14 cellular contexts compared by ENCODE assay signal in the genomic region with DNA sequence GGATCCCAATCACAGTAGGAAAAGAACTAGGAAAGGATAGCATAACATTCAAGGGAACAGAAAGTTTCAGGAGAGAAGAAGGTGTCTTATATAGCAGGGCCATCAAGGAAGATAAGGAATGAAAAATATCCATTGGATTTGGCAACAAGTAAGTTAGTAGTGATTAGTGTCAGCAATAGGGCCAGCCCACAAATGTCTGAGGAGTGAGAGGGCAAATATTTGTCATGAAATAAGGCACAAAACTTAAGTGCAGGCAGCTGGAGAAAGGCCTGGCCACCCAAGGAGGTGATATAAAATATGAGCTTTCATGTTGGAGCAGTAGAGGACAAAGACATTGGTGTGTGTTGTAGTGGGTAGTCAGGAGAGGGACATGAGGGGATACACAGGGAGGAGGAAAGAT.
A peak's percentile ranks its signal among the peaks of the same experiment; 100 is the strongest.
DNase-seq lines count a peak whose midpoint lies in the region; ATAC-seq and TF ChIP-seq lines count a peak whose summit lies in the region.
"Had no signal": no experiment of that assay in that cellular context is flagged by ENCODE, and none has a peak within 500 bp of the region (broad histone marks: within the 10 kb centered on the region; RNA-seq: fewer than 3 reads in every experiment).

No MANE protein-coding gene starts in this region.

- in situ Hi-C loops in GM23248 (cut with MboI): no loop called here

- intact Hi-C loops in left lung (cut with DNase I): no loop called here

- H3K27ac ChIP-seq in GM23248 (no peak overlapping the region), left lung (no peak overlapping the region)
- H3K27ac ChIP-seq: C4-2B had no signal

- TF ChIP-seq CTCF in left lung (IDR thresholded peaks at IDR 0.05): no peak

- H3K4me1 ChIP-seq in GM23248 (ENCODE audit: insufficient read depth) (no peaks in the 10 kb centered on the region), left lung (no peaks in the 10 kb centered on the region)
- H3K4me1 ChIP-seq: BE2C had no signal

- peak; percentile 32 for DNase-seq in GM23248
- peak; percentile 34 for DNase-seq in amniotic epithelial cell (ENCODE audit: low read depth)
- no peak for DNase-seq in left lung
- no peak for DNase-seq in activated CD4-positive, alpha-beta T cell treated with anti-CD3 and anti-CD28 coated beads, Interleukin-2, amount 50 U/mL, for 48 hours
- DNase-seq in stimulated activated CD4-positive, alpha-beta T cell treated with anti-CD3 and anti-CD28 coated beads, Interleukin-1b, Interleukin-23, amount 100 ng/mL, for 48 hours: no peak
- no peak for DNase-seq in NOMO-1 treated with DMSO at 0.1 percent for 48 hours (lab: John Stamatoyannopoulos, UW; ENCODE audit: unreplicated experiment)
- DNase-seq: BE2C; CD4-positive, alpha-beta memory T cell; DMS79; GDM1; GOT3 had no signal

- no peak overlapping the region for H3K9ac ChIP-seq in GM23248

- H4K20me1 ChIP-seq in GM23248 (ENCODE audit: insufficient read depth): no peaks in the 10 kb centered on the region

- no peaks in the 10 kb centered on the region for H3K79me2 ChIP-seq in GM23248 (ENCODE audit: insufficient read depth)

- no peaks in the 10 kb centered on the region for H3F3A ChIP-seq in GM23248 (ENCODE audit: insufficient read depth)

- no peaks in the 10 kb centered on the region for H3K9me3 ChIP-seq in GM23248 (ENCODE audit: low read depth)
- no peaks in the 10 kb centered on the region for H3K9me3 ChIP-seq in left lung
- H3K9me3 ChIP-seq: BE2C, HAP-1 had no signal

- H3K36me3 ChIP-seq in GM23248 (ENCODE audit: low read depth): no peaks in the 10 kb centered on the region
- no peaks in the 10 kb centered on the region for H3K36me3 ChIP-seq in left lung
- H3K36me3 ChIP-seq: BE2C, HAP-1 had no signal

- no peak overlapping the region for H2AFZ ChIP-seq in GM23248

- H3K4me2 ChIP-seq in GM23248 (ENCODE audit: unreplicated experiment): no peak overlapping the region

- ATAC-seq in left lung: peak; percentile 14
- no peak for ATAC-seq in HG03521 (IDR thresholded peaks at IDR 0.05; ENCODE audit: unreplicated experiment)

- H3K9me2 ChIP-seq in GM23248 (ENCODE audit: insufficient read depth): no peaks in the 10 kb centered on the region

- H3K27me3 ChIP-seq in GM23248 (replicated peaks; ENCODE audit: insufficient read depth): no peaks in the 10 kb centered on the region
- H3K27me3 ChIP-seq in left lung: peaks cover 0 to 7% of the 10 kb centered on the region in 2 donors
- H3K27me3 ChIP-seq: BE2C had no signal

- no peak overlapping the region for H3K4me3 ChIP-seq in GM23248
- H3K4me3 ChIP-seq in left lung: no peak overlapping the region
- H3K4me3 ChIP-seq: HAP-1 had no signal

Comparison
In these comparisons a context has a peak if more than half of its experiments do, and no peak if none do; other contexts are left out.
1. DNase-seq: peak in GM23248 (single experiment) and amniotic epithelial cell (single experiment); none in left lung (0 of 2), activated CD4-positive, alpha-beta T cell treated with anti-CD3 and anti-CD28 coated beads, Interleukin-2, amount 50 U/mL, for 48 hours (0 of 2), stimulated activated CD4-positive, alpha-beta T cell treated with anti-CD3 and anti-CD28 coated beads, Interleukin-1b, Interleukin-23, amount 100 ng/mL, for 48 hours (single experiment) and NOMO-1 treated with DMSO at 0.1 percent for 48 hours (single experiment).